Comparison of ENCODE assay signal across 16 cellular contexts in genomic region chr9:98047002-98047401, GRCh38. TPM values are rescaled to one million over a fixed set of nuclear protein-coding genes. Genes with fewer than 3 reads are reported as not detected.
A peak's percentile ranks its signal among the peaks of the same experiment; 100 is the strongest.
DNase-seq lines count a peak whose midpoint lies in the region; ATAC-seq and TF ChIP-seq lines count a peak whose summit lies in the region.
"Had no signal": no experiment of that assay in that cellular context is flagged by ENCODE, and none has a peak within 500 bp of the region (broad histone marks: within the 10 kb centered on the region; RNA-seq: fewer than 3 reads in every experiment).

No MANE protein-coding gene starts in this region.

- CTCF ChIA-PET in activated CD8-positive, alpha-beta T cell treated with anti-CD3 and anti-CD28 coated beads, Interleukin-2, amount 10 ng/mL, durations not matched to agents 7 days and 5 days (lab: Charles Lee) = interaction anchor here (1.5 to 4.6 kb wide), 4 partner anchors 11 to 124 kb away, joined by 7 to 45 read pairs (median 26); partner anchors contain the start of genes NANS and TRMO

- intact Hi-C loops in natural killer cell (cut with micrococcal nuclease) = no loop called here

- DNase-seq in natural killer cell treated with Interleukin-12 subunit alpha and Interleukin-12 subunit beta and Interleukin-15 and Interleukin-18, amount 100 ng/mL, for 72 hours (ENCODE audit: low spot score) = no peak
- DNase-seq in natural killer cell (no peak), MV-4-11 (lab: John Stamatoyannopoulos, UW) (peak; percentile 19), NCI-H1694 treated with DMSO at 0.1 percent for 48 hours (lab: John Stamatoyannopoulos, UW) (no peak), H4 (ENCODE audit: low spot score) (no peak)
- DNase-seq in activated CD8-positive, alpha-beta T cell treated with anti-CD3 and anti-CD28 coated beads, Interleukin-2, amount 10 ng/mL, durations not matched to agents 7 days and 5 days = no peak
- DNase-seq: amniotic stem cell; central memory CD4-positive, alpha-beta T cell; effector CD8-positive, alpha-beta T cell; glutamatergic neuron; NCI-H1417; stimulated activated CD4-positive, alpha-beta T cell treated with anti-CD3 and anti-CD28 coated beads, Interleukin-4, amount 100 ng/mL, for 24 hours; stimulated activated CD8-positive, alpha-beta memory T cell treated with anti-CD3 and anti-CD28 coated beads, Interleukin-4, amount 100 ng/mL, for 48 hours; tibial artery had no signal

- no peaks in the 10 kb centered on the region for H3K27me3 Mint-ChIP-seq in natural killer cell treated with Interleukin-12 subunit alpha and Interleukin-12 subunit beta and Interleukin-15 and Interleukin-18, amount 100 ng/mL, for 72 hours
- H3K27me3 Mint-ChIP-seq in natural killer cell (ENCODE audit: low read depth in 2 of 2) = no peaks in the 10 kb centered on the region
- H3K27me3 Mint-ChIP-seq in activated CD8-positive, alpha-beta T cell treated with anti-CD3 and anti-CD28 coated beads, Interleukin-2, amount 10 ng/mL, durations not matched to agents 7 days and 5 days (ENCODE audit: low read depth) = no peaks in the 10 kb centered on the region
- H3K27me3 Mint-ChIP-seq: B cell had no signal

- peaks cover 16% of the 10 kb centered on the region for H3K36me3 Mint-ChIP-seq in natural killer cell treated with Interleukin-12 subunit alpha and Interleukin-12 subunit beta and Interleukin-15 and Interleukin-18, amount 100 ng/mL, for 72 hours
- no peaks in the 10 kb centered on the region for H3K36me3 Mint-ChIP-seq in natural killer cell
- H3K36me3 Mint-ChIP-seq in activated CD8-positive, alpha-beta T cell treated with anti-CD3 and anti-CD28 coated beads, Interleukin-2, amount 10 ng/mL, durations not matched to agents 7 days and 5 days (ENCODE audit: low read depth) = peaks cover 42% of the 10 kb centered on the region

- peaks cover 3% of the 10 kb centered on the region for H3K9me3 Mint-ChIP-seq in natural killer cell treated with Interleukin-12 subunit alpha and Interleukin-12 subunit beta and Interleukin-15 and Interleukin-18, amount 100 ng/mL, for 72 hours
- no peaks in the 10 kb centered on the region for H3K9me3 Mint-ChIP-seq in natural killer cell
- peaks cover 5% of the 10 kb centered on the region for H3K9me3 Mint-ChIP-seq in activated CD8-positive, alpha-beta T cell treated with anti-CD3 and anti-CD28 coated beads, Interleukin-2, amount 10 ng/mL, durations not matched to agents 7 days and 5 days (ENCODE audit: insufficient read depth)

- POLR2A ChIA-PET in activated CD8-positive, alpha-beta T cell treated with anti-CD3 and anti-CD28 coated beads, Interleukin-2, amount 10 ng/mL, durations not matched to agents 7 days and 5 days (lab: Charles Lee) = interaction anchor here (0.6 to 2.0 kb wide), 4 partner anchors 10 to 63 kb away, joined by 3 to 7 read pairs (median 4); partner anchors contain the start of genes ANP32B and NANS

- no peak for ATAC-seq in natural killer cell treated with Interleukin-12 subunit alpha and Interleukin-12 subunit beta and Interleukin-15 and Interleukin-18, amount 100 ng/mL, for 72 hours
- ATAC-seq in natural killer cell = no peak
- ATAC-seq in activated CD8-positive, alpha-beta T cell treated with anti-CD3 and anti-CD28 coated beads, Interleukin-2, amount 10 ng/mL, durations not matched to agents 7 days and 5 days = no peak
- ATAC-seq in HG03432 (IDR thresholded peaks at IDR 0.05; ENCODE audit: unreplicated experiment) = no peak

- H3K4me1 Mint-ChIP-seq in natural killer cell treated with Interleukin-12 subunit alpha and Interleukin-12 subunit beta and Interleukin-15 and Interleukin-18, amount 100 ng/mL, for 72 hours (ENCODE audit: low read depth in 2 of 2) = peaks cover 19 to 21% of the 10 kb centered on the region in 2 donors
- H3K4me1 Mint-ChIP-seq in natural killer cell = peaks cover 12% of the 10 kb centered on the region in 2 donors
- peaks cover 56% of the 10 kb centered on the region for H3K4me1 Mint-ChIP-seq in activated CD8-positive, alpha-beta T cell treated with anti-CD3 and anti-CD28 coated beads, Interleukin-2, amount 10 ng/mL, durations not matched to agents 7 days and 5 days (ENCODE audit: low read depth)

- H3K4me3 Mint-ChIP-seq in natural killer cell treated with Interleukin-12 subunit alpha and Interleukin-12 subunit beta and Interleukin-15 and Interleukin-18, amount 100 ng/mL, for 72 hours = peak overlapping the region; percentile 88
- H3K4me3 Mint-ChIP-seq in natural killer cell = no peak overlapping the region
- peak overlapping the region; percentile 84 for H3K4me3 Mint-ChIP-seq in activated CD8-positive, alpha-beta T cell treated with anti-CD3 and anti-CD28 coated beads, Interleukin-2, amount 10 ng/mL, durations not matched to agents 7 days and 5 days

- no peak overlapping the region for H3K27ac Mint-ChIP-seq in natural killer cell treated with Interleukin-12 subunit alpha and Interleukin-12 subunit beta and Interleukin-15 and Interleukin-18, amount 100 ng/mL, for 72 hours
- H3K27ac Mint-ChIP-seq in natural killer cell = no peak overlapping the region
- peak overlapping the region; percentile 14 for H3K27ac Mint-ChIP-seq in activated CD8-positive, alpha-beta T cell treated with anti-CD3 and anti-CD28 coated beads, Interleukin-2, amount 10 ng/mL, durations not matched to agents 7 days and 5 days
- H3K27ac Mint-ChIP-seq: B cell had no signal

- no peak for TF ChIP-seq CTCF in natural killer cell (IDR thresholded peaks at IDR 0.05)

RNA-seq across cellular contexts. Expression of gene NANS, which starts 9.5 kb away (rescaled TPM):
- 10 to 100 TPM; 41.2 to 72.9 TPM for total RNA-seq in natural killer cell treated with Interleukin-12 subunit alpha and Interleukin-12 subunit beta and Interleukin-15 and Interleukin-18, amount 100 ng/mL, for 72 hours
- total RNA-seq in natural killer cell = 10 to 100 TPM; 30.7 to 36.8 (median 34.1) TPM
- 10 to 100 TPM; 45.5 to 46.6 TPM for total RNA-seq in activated CD8-positive, alpha-beta T cell treated with anti-CD3 and anti-CD28 coated beads, Interleukin-2, amount 10 ng/mL, durations not matched to agents 7 days and 5 days
- total RNA-seq in H4 (2014; rRNA removed; shearing (Covaris generic)) = 119 and 152 TPM in 2 replicates
